ENCODE assay signal across 35 cellular contexts in the genomic region with DNA sequence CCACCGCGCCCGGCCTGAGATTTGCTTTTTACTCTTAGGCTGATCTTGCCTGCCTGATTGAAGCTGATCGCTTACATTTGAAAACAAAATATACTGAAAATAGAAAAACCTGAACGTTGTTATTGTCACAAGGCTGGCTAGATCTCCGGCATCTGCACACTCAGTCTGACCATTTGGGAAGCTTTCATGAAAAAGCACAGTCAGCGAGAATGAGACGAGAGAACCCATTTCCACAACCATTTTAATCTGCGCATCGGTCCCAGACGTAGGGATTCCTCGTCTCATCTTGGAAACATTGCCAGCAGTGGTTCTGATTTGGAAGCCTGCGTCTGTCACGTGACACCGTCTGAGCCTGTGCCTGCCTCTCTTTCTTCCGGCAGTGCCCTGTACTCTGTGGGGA. TPM values are rescaled to one million over a fixed set of nuclear protein-coding genes. Genes with fewer than 3 reads are reported as not detected.
"Had no signal": no experiment of that assay in that cellular context is flagged by ENCODE, and none has a peak within 500 bp of the region (broad histone marks: within the 10 kb centered on the region; RNA-seq: fewer than 3 reads in every experiment).

No MANE protein-coding gene starts in this region.

- DNase-seq: activated CD4-positive, alpha-beta T cell treated with anti-CD3 and anti-CD28 coated beads for 1 hour; activated CD4-positive, alpha-beta T cell treated with anti-CD3 and anti-CD28 coated beads for 4 hours; activated CD4-positive, alpha-beta T cell treated with anti-CD3 and anti-CD28 coated beads, Interleukin-2, amount 10 ng/mL, durations not matched to agents 7 days and 5 days; activated CD4-positive, alpha-beta T cell treated with anti-CD3 and anti-CD28 coated beads, Interleukin-2, amount 50 U/mL, for 4 hours; activated CD8-positive, alpha-beta memory T cell treated with anti-CD3 and anti-CD28 coated beads for 24 hours; activated CD8-positive, alpha-beta T cell treated with anti-CD3 and anti-CD28 coated beads for 36 hours; activated effector memory CD4-positive, alpha-beta T cell treated with Interleukin-2 at 50 U/mL for 16 hours; activated gamma-delta T cell treated with Interleukin-2 at 50 U/mL for 16 hours; activated naive CD4-positive, alpha-beta T cell treated with anti-CD3 and anti-CD28 coated beads, Interleukin-2, amount 50 U/mL, for 16 hours; activated naive CD4-positive, alpha-beta T cell treated with Interleukin-2 at 50 U/mL for 16 hours; activated T-cell treated with anti-CD3 and anti-CD28 coated beads, Interleukin-2, amount 50 U/mL, for 4 hours; amniotic stem cell; anterior cingulate cortex; brain microvascular endothelial cell; dorsolateral prefrontal cortex; effector memory CD4-positive, alpha-beta T cell; endodermal cell; erythroblast; foreskin keratinocyte; gastrocnemius medialis; glutamatergic neuron; heart left ventricle; T-helper 2 cell had no signal

- H3K9me3 ChIP-seq: esophagus muscularis mucosa, gastrocnemius medialis, heart left ventricle had no signal

- FAIRE-seq: astrocyte, bronchial epithelial cell, TTC549 had no signal

- H3K27ac Mint-ChIP-seq: activated CD4-positive, alpha-beta T cell treated with anti-CD3 and anti-CD28 coated beads, Interleukin-2, amount 10 ng/mL, durations not matched to agents 7 days and 5 days; activated CD8-positive, alpha-beta T cell treated with anti-CD3 and anti-CD28 coated beads for 36 hours; activated naive CD8-positive, alpha-beta T cell; activated T-helper 17 cell treated with anti-CD3 and anti-CD28 coated beads, Interleukin-2, amount 50 U/mL, for 72 hours; dendritic cell treated with granulocyte-macrophage colony-stimulating factor and Interleukin-4, amounts not matched to agents 40 ng/mL and 50 ng/mL, for 4 days; endodermal cell; WTC11 had no signal

- H3K4me1 Mint-ChIP-seq: endodermal cell, WTC11 had no signal

- H3K27me3 ChIP-seq: brain microvascular endothelial cell, dorsolateral prefrontal cortex, esophagus muscularis mucosa, foreskin keratinocyte, gastrocnemius medialis, heart left ventricle had no signal

- H3K4me3 Mint-ChIP-seq: activated CD4-positive, alpha-beta T cell treated with anti-CD3 and anti-CD28 coated beads, Interleukin-2, amount 10 ng/mL, durations not matched to agents 7 days and 5 days; activated CD8-positive, alpha-beta T cell treated with anti-CD3 and anti-CD28 coated beads for 36 hours; activated naive CD8-positive, alpha-beta T cell; activated T-cell treated with anti-CD3 and anti-CD28 coated beads, Interleukin-2, amount 50 U/mL, for 4 hours; activated T-helper 17 cell treated with anti-CD3 and anti-CD28 coated beads, Interleukin-2, amount 50 U/mL, for 72 hours; central memory CD8-positive, alpha-beta T cell; dendritic cell treated with granulocyte-macrophage colony-stimulating factor and Interleukin-4, amounts not matched to agents 40 ng/mL and 50 ng/mL, for 4 days; endodermal cell; WTC11 had no signal

- H3K4me3 ChIP-seq: coronary artery, dorsolateral prefrontal cortex, esophagus muscularis mucosa, gastrocnemius medialis, heart left ventricle had no signal

- H3K4me1 ChIP-seq: foreskin keratinocyte had no signal

- H3K9me3 Mint-ChIP-seq: activated CD4-positive, alpha-beta T cell treated with anti-CD3 and anti-CD28 coated beads, Interleukin-2, amount 10 ng/mL, durations not matched to agents 7 days and 5 days; activated CD8-positive, alpha-beta T cell treated with anti-CD3 and anti-CD28 coated beads for 36 hours; activated T-cell treated with anti-CD3 and anti-CD28 coated beads, Interleukin-2, amount 50 U/mL, for 4 hours; activated T-helper 17 cell treated with anti-CD3 and anti-CD28 coated beads, Interleukin-2, amount 50 U/mL, for 72 hours; central memory CD8-positive, alpha-beta T cell; dendritic cell treated with granulocyte-macrophage colony-stimulating factor and Interleukin-4, amounts not matched to agents 40 ng/mL and 50 ng/mL, for 4 days; endodermal cell; WTC11 had no signal

- ATAC-seq: activated CD8-positive, alpha-beta T cell treated with anti-CD3 and anti-CD28 coated beads for 36 hours; activated T-cell treated with anti-CD3 and anti-CD28 coated beads, Interleukin-2, amount 50 U/mL, for 4 hours; activated T-helper 17 cell treated with anti-CD3 and anti-CD28 coated beads, Interleukin-2, amount 50 U/mL, for 72 hours; foreskin keratinocyte; gastrocnemius medialis; heart left ventricle; WTC11 had no signal

- H3K27me3 Mint-ChIP-seq: activated CD4-positive, alpha-beta T cell treated with anti-CD3 and anti-CD28 coated beads, Interleukin-2, amount 10 ng/mL, durations not matched to agents 7 days and 5 days; activated CD8-positive, alpha-beta T cell treated with anti-CD3 and anti-CD28 coated beads for 36 hours; activated naive CD8-positive, alpha-beta T cell; activated T-helper 17 cell treated with anti-CD3 and anti-CD28 coated beads, Interleukin-2, amount 50 U/mL, for 72 hours; central memory CD8-positive, alpha-beta T cell; dendritic cell treated with granulocyte-macrophage colony-stimulating factor and Interleukin-4, amounts not matched to agents 40 ng/mL and 50 ng/mL, for 4 days had no signal

- H3K27ac ChIP-seq: brain microvascular endothelial cell, coronary artery, esophagus muscularis mucosa, foreskin keratinocyte, gastrocnemius medialis, heart left ventricle, VCaP had no signal

RNA-seq across cellular contexts. Expression of a gene that starts 46.5 kb away (rescaled TPM):
- total RNA-seq: cardiac septum, gastrocnemius medialis had no signal
